ENCODE assay signal across 16 cellular contexts in genomic region chr19:33208371-33208770, GRCh38. TPM values are rescaled to one million over a fixed set of nuclear protein-coding genes. Genes with fewer than 3 reads are reported as not detected.
"Had no signal": no experiment of that assay in that cellular context is flagged by ENCODE, and none has a peak within 500 bp of the region (broad histone marks: within the 10 kb centered on the region; RNA-seq: fewer than 3 reads in every experiment).

No MANE protein-coding gene starts in this region.

- H3K9me3 Mint-ChIP-seq: activated CD4-positive, alpha-beta memory T cell treated with anti-CD3 and anti-CD28 coated beads, Interleukin-2, amount 10 ng/mL, durations not matched to agents 7 days and 5 days; activated naive CD4-positive, alpha-beta T cell treated with anti-CD3 and anti-CD28 coated beads, Interleukin-2, amount 10 ng/mL, durations not matched to agents 7 days and 5 days; natural killer cell; stimulated activated naive CD8-positive, alpha-beta T cell treated with anti-CD3 and anti-CD28 coated beads, Interleukin-15, amount 100 ng/mL, for 72 hours had no signal

- H3K4me1 Mint-ChIP-seq: activated CD4-positive, alpha-beta memory T cell treated with anti-CD3 and anti-CD28 coated beads, Interleukin-2, amount 10 ng/mL, durations not matched to agents 7 days and 5 days; activated naive CD4-positive, alpha-beta T cell treated with anti-CD3 and anti-CD28 coated beads, Interleukin-2, amount 10 ng/mL, durations not matched to agents 7 days and 5 days; natural killer cell; stimulated activated naive CD8-positive, alpha-beta T cell treated with anti-CD3 and anti-CD28 coated beads, Interleukin-15, amount 100 ng/mL, for 72 hours had no signal

- DNase-seq: activated CD4-positive, alpha-beta memory T cell treated with anti-CD3 and anti-CD28 coated beads, Interleukin-2, amount 10 ng/mL, durations not matched to agents 7 days and 5 days; activated CD4-positive, alpha-beta T cell treated with anti-CD3 and anti-CD28 coated beads for 48 hours; activated effector memory CD4-positive, alpha-beta T cell treated with anti-CD3 and anti-CD28 coated beads, Interleukin-2, amount 50 U/mL, for 16 hours; activated naive CD4-positive, alpha-beta T cell treated with anti-CD3 and anti-CD28 coated beads, Interleukin-2, amount 10 ng/mL, durations not matched to agents 7 days and 5 days; cerebellar nuclear complex; glutamatergic neuron; hippocampal formation; left ventricle myocardium superior; mammary epithelial cell; midbrain; natural killer cell; ovary; stimulated activated CD4-positive, alpha-beta T cell treated with anti-CD3 and anti-CD28 coated beads, Interleukin-1b, Interleukin-23, amount 100 ng/mL, for 48 hours; stimulated activated naive CD8-positive, alpha-beta T cell treated with anti-CD3 and anti-CD28 coated beads, Interleukin-15, amount 100 ng/mL, for 72 hours; trophoblast cell had no signal

- H3K36me3 Mint-ChIP-seq: activated naive CD4-positive, alpha-beta T cell treated with anti-CD3 and anti-CD28 coated beads, Interleukin-2, amount 10 ng/mL, durations not matched to agents 7 days and 5 days; natural killer cell had no signal

- H3K27me3 Mint-ChIP-seq: activated CD4-positive, alpha-beta memory T cell treated with anti-CD3 and anti-CD28 coated beads, Interleukin-2, amount 10 ng/mL, durations not matched to agents 7 days and 5 days; activated naive CD4-positive, alpha-beta T cell treated with anti-CD3 and anti-CD28 coated beads, Interleukin-2, amount 10 ng/mL, durations not matched to agents 7 days and 5 days; stimulated activated naive CD8-positive, alpha-beta T cell treated with anti-CD3 and anti-CD28 coated beads, Interleukin-15, amount 100 ng/mL, for 72 hours had no signal

- ATAC-seq: left ventricle myocardium superior; natural killer cell; stimulated activated naive CD8-positive, alpha-beta T cell treated with anti-CD3 and anti-CD28 coated beads, Interleukin-15, amount 100 ng/mL, for 72 hours had no signal

- H3K4me3 Mint-ChIP-seq: activated CD4-positive, alpha-beta memory T cell treated with anti-CD3 and anti-CD28 coated beads, Interleukin-2, amount 10 ng/mL, durations not matched to agents 7 days and 5 days; activated naive CD4-positive, alpha-beta T cell treated with anti-CD3 and anti-CD28 coated beads, Interleukin-2, amount 10 ng/mL, durations not matched to agents 7 days and 5 days; natural killer cell; stimulated activated naive CD8-positive, alpha-beta T cell treated with anti-CD3 and anti-CD28 coated beads, Interleukin-15, amount 100 ng/mL, for 72 hours had no signal

RNA-seq across cellular contexts. Expression of gene LRP3, which starts 14.2 kb away (rescaled TPM):
- total RNA-seq: activated CD4-positive, alpha-beta memory T cell treated with anti-CD3 and anti-CD28 coated beads, Interleukin-2, amount 10 ng/mL, durations not matched to agents 7 days and 5 days had no signal

RNA-seq across cellular contexts. Expression of gene SLC7A10, which starts 17.3 kb away (rescaled TPM):
- total RNA-seq: activated CD4-positive, alpha-beta memory T cell treated with anti-CD3 and anti-CD28 coated beads, Interleukin-2, amount 10 ng/mL, durations not matched to agents 7 days and 5 days; esophagus muscularis mucosa; left ventricle myocardium superior; mammary epithelial cell; natural killer cell; ovary had no signal
